Comparison of ENCODE assay signal across 20 cellular contexts in the genomic region with DNA sequence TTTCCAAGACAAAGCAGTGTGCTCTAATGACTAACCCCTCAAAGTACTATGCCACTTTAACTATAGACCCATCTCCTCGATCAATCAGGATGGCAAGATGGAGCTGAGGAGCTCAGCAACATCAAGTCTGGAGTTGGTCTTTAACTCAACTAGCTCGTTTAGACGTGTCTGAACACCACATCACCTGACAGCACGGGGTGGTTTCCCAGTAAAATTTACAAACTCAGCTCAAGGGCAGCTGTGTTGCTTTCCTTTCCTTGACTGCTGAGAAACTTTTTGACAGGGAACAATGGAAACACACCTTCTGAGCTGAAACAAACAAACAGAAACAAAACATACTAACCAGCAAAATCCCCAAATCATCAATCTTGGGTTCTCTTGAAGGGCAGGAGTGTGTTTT.
A peak's percentile ranks its signal among the peaks of the same experiment; 100 is the strongest.
DNase-seq lines count a peak whose midpoint lies in the region; ATAC-seq and TF ChIP-seq lines count a peak whose summit lies in the region.
"Had no signal": no experiment of that assay in that cellular context is flagged by ENCODE, and none has a peak within 500 bp of the region (broad histone marks: within the 10 kb centered on the region; RNA-seq: fewer than 3 reads in every experiment).

No MANE protein-coding gene starts in this region.

- H2AFZ ChIP-seq in GM23338 (peak overlapping the region; percentile 63), mammary epithelial cell (ENCODE audit: low read depth, low read length) (peak overlapping the region; percentile 66), PC-3 (ENCODE audit: low read length) (no peak overlapping the region)
- H2AFZ ChIP-seq: GM23248 had no signal

- no peak for ATAC-seq in GM23338
- ATAC-seq in PC-3: no peak
- ATAC-seq: CD8-positive, alpha-beta T cell; GM12878 had no signal

- WGBS in mammary epithelial cell (ENCODE audit: low coverage, missing lambda C conversion rate): 26% methylated on average over 4 of the region's 4 CpGs

- H3K4me3 ChIP-seq in GM23338 (no peak overlapping the region), mammary epithelial cell (replicated peaks in 1 of 3; ENCODE audit: insufficient read depth in 1 of 3, low read depth in 2 of 3, low read length in 3 of 3) (no peak overlapping the region), PC-3 (ENCODE audit: low read length) (no peak overlapping the region)
- H3K4me3 ChIP-seq: BLaER1 treated with 17β-estradiol and CSF1 and Interleukin-3, amounts not matched to agents 10 nM and 100 nM; GM12878; GM23248 had no signal

- H3F3A ChIP-seq in GM23338 (replicated peaks; ENCODE audit: low read depth) (no peaks in the 10 kb centered on the region), PC-3 (ENCODE audit: low read length, unreplicated experiment) (no peaks in the 10 kb centered on the region)

- H3K27ac Mint-ChIP-seq in GM23338 (no peak overlapping the region), nephron progenitor cell (peak overlapping the region; percentile 55)
- H3K27ac Mint-ChIP-seq: B cell; CD8-positive, alpha-beta T cell; H9 had no signal

- H3K79me2 ChIP-seq in GM23338 (replicated peaks; ENCODE audit: insufficient read depth) (no peaks in the 10 kb centered on the region), mammary epithelial cell (ENCODE audit: insufficient read depth, low read length) (no peaks in the 10 kb centered on the region), PC-3 (ENCODE audit: low read length) (no peaks in the 10 kb centered on the region)

- H3K27me3 ChIP-seq in GM23338 (ENCODE audit: insufficient read depth) (no peaks in the 10 kb centered on the region), mammary epithelial cell (ENCODE audit: insufficient read depth, low read length) (no peaks in the 10 kb centered on the region), PC-3 (ENCODE audit: low read length) (no peaks in the 10 kb centered on the region)
- H3K27me3 ChIP-seq: BLaER1 treated with 17β-estradiol and CSF1 and Interleukin-3, amounts not matched to agents 10 nM and 100 nM had no signal

- DNase-seq in GM23338 (ENCODE audit: low spot score) (no peak), mammary epithelial cell (peak; percentile 31), epithelial cell of prostate (ENCODE audit: low read depth, low spot score) (no peak), nephron progenitor cell (no peak), hepatic stellate cell (ENCODE audit: low spot score) (no peak), NCI-H345 (lab: John Stamatoyannopoulos, UW) (no peak), PC-3 (no peak)
- no peak for DNase-seq in effector CD8-positive, alpha-beta T cell (lab: John Stamatoyannopoulos, UW)
- DNase-seq: 8988T; Calu3; CD8-positive, alpha-beta T cell; DMS53; DND-41; EL; GM23248; H9; IMR-90 had no signal

- intact Hi-C loops in mammary epithelial cell (cut with micrococcal nuclease) (no loop called here), PC-3 (cut with micrococcal nuclease) (no loop called here)

- H3K9me3 ChIP-seq in mammary epithelial cell (replicated peaks; ENCODE audit: insufficient read depth, low read length) (no peaks in the 10 kb centered on the region), PC-3 (ENCODE audit: low read length) (no peaks in the 10 kb centered on the region)

- H3K27me3 Mint-ChIP-seq in GM23338 (ENCODE audit: insufficient read depth, low read depth, poor library complexity) (peaks cover 1% of the 10 kb centered on the region), nephron progenitor cell (ENCODE audit: low read depth, poor library complexity) (no peaks in the 10 kb centered on the region)
- H3K27me3 Mint-ChIP-seq: B cell had no signal

- H3K27ac ChIP-seq in GM23338 (ENCODE audit: low read depth): no peak overlapping the region
- no peak overlapping the region for H3K27ac ChIP-seq in mammary epithelial cell (ENCODE audit: insufficient read depth, low read depth, low read length)
- peak overlapping the region; percentile 18 for H3K27ac ChIP-seq in epithelial cell of prostate
- H3K27ac ChIP-seq in PC-3 (ENCODE audit: low read length): no peak overlapping the region
- H3K27ac ChIP-seq: BLaER1 treated with 17β-estradiol and CSF1 and Interleukin-3, amounts not matched to agents 10 nM and 100 nM; GM23248 had no signal

- no peaks in the 10 kb centered on the region for H3K36me3 Mint-ChIP-seq in GM23338 (ENCODE audit: low read depth)
- H3K36me3 Mint-ChIP-seq in nephron progenitor cell (ENCODE audit: low read depth): no peaks in the 10 kb centered on the region
- H3K36me3 Mint-ChIP-seq: CD8-positive, alpha-beta T cell had no signal

- no peaks in the 10 kb centered on the region for H3K36me3 ChIP-seq in GM23338 (ENCODE audit: insufficient read depth)
- no peaks in the 10 kb centered on the region for H3K36me3 ChIP-seq in mammary epithelial cell (ENCODE audit: insufficient read depth, low read length)
- H3K36me3 ChIP-seq in PC-3 (ENCODE audit: low read depth, low read length): no peaks in the 10 kb centered on the region
- H3K36me3 ChIP-seq: BLaER1 treated with 17β-estradiol and CSF1 and Interleukin-3, amounts not matched to agents 10 nM and 100 nM had no signal

- no peak overlapping the region for H3K4me3 Mint-ChIP-seq in GM23338
- H3K4me3 Mint-ChIP-seq in nephron progenitor cell: no peak overlapping the region
- H3K4me3 Mint-ChIP-seq: B cell; CD8-positive, alpha-beta T cell; H9 had no signal

- TF ChIP-seq CTCF in GM23338 (conservative IDR thresholded peaks at IDR 0.05; ENCODE audit: low read depth in 2 of 2) (no peak), mammary epithelial cell (conservative IDR thresholded peaks at IDR 0.05 in 1 of 2, IDR thresholded peaks at IDR 0.05 in 1 of 2; ENCODE audit: extremely low read depth in 1 of 2, insufficient read depth in 1 of 2, low read depth in 1 of 2, low read length in 2 of 2) (no peak), nephron progenitor cell (IDR thresholded peaks at IDR 0.05) (no peak), PC-3 (conservative IDR thresholded peaks at IDR 0.05; ENCODE audit: low read depth, low read length) (no peak)

- POLR2A ChIA-PET in PC-3 (lab: Charles Lee; ENCODE audit: unreplicated experiment): no interaction called here

- dilution Hi-C loops in mammary epithelial cell (cut with HindIII; ENCODE audit: low sequenced_read_pairs): no loop called here

- CTCF ChIA-PET in mammary epithelial cell (lab: Charles Lee; ENCODE audit: low non-redundant PET): no interaction called here
- CTCF ChIA-PET in PC-3 (lab: Charles Lee): no interaction called here

- BruUV-seq in mammary epithelial cell (replicated peaks; lab: Mats Ljungman, UMichigan) (no TSS peak), PC-3 (replicated peaks; lab: Mats Ljungman, UMichigan) (no TSS peak)

- H3K4me2 ChIP-seq in GM23338 (no peak overlapping the region), mammary epithelial cell (ENCODE audit: insufficient read depth, low read depth, low read length) (peak overlapping the region; percentile 28), PC-3 (ENCODE audit: low read length) (no peak overlapping the region)
- H3K4me2 ChIP-seq: BLaER1 treated with 17β-estradiol and CSF1 and Interleukin-3, amounts not matched to agents 10 nM and 100 nM had no signal

- H3K4me1 ChIP-seq in GM23338 (ENCODE audit: insufficient read depth): 0 out of 2 replicates have a peak, but pooled peaks cover 3% of the 10 kb centered on the region
- H3K4me1 ChIP-seq in mammary epithelial cell (ENCODE audit: insufficient read depth, low read length): peaks cover 8% of the 10 kb centered on the region
- no peaks in the 10 kb centered on the region for H3K4me1 ChIP-seq in PC-3 (ENCODE audit: insufficient read depth, low read length)

- peaks cover 13% of the 10 kb centered on the region for H3K4me1 Mint-ChIP-seq in GM23338
- H3K4me1 Mint-ChIP-seq in nephron progenitor cell: peaks cover 15% of the 10 kb centered on the region
- H3K4me1 Mint-ChIP-seq: B cell had no signal

- peaks cover 5% of the 10 kb centered on the region; the same call in 1 of the 2 replicates for H3K9me2 ChIP-seq in GM23338 (ENCODE audit: insufficient read depth)
- H3K9me2 ChIP-seq in PC-3 (replicated peaks; ENCODE audit: low read length): no peaks in the 10 kb centered on the region

- H3K9ac ChIP-seq in mammary epithelial cell (ENCODE audit: insufficient read depth, low read length) (no peak overlapping the region), PC-3 (ENCODE audit: low read length) (no peak overlapping the region)
- H3K9ac ChIP-seq: BLaER1 treated with 17β-estradiol and CSF1 and Interleukin-3, amounts not matched to agents 10 nM and 100 nM; GM23248 had no signal

- H4K20me1 ChIP-seq in GM23338 (replicated peaks; ENCODE audit: insufficient read depth) (no peaks in the 10 kb centered on the region), mammary epithelial cell (ENCODE audit: insufficient read depth, low read length) (no peaks in the 10 kb centered on the region), PC-3 (ENCODE audit: low read length) (no peaks in the 10 kb centered on the region)
- H4K20me1 ChIP-seq: BLaER1 treated with 17β-estradiol and CSF1 and Interleukin-3, amounts not matched to agents 10 nM and 100 nM had no signal

- H3K9me3 Mint-ChIP-seq in GM23338 (no peaks in the 10 kb centered on the region), nephron progenitor cell (no peaks in the 10 kb centered on the region)
- H3K9me3 Mint-ChIP-seq: CD8-positive, alpha-beta T cell had no signal

- in situ Hi-C loops in mammary epithelial cell (cut with MboI; ENCODE audit: low sequenced_read_pairs in 2 of 2): no loop called here

TF ChIP-seq in GM23338, 12 proteins besides CTCF, POLR2A, EP300 and RAD21 (continues in another document):
- TF ChIP-seq NANOG (IDR thresholded peaks at IDR 0.05; ENCODE audit: borderline replicate concordance): no peak
